ENCODE assay signal across 19 cellular contexts in the genomic region with DNA sequence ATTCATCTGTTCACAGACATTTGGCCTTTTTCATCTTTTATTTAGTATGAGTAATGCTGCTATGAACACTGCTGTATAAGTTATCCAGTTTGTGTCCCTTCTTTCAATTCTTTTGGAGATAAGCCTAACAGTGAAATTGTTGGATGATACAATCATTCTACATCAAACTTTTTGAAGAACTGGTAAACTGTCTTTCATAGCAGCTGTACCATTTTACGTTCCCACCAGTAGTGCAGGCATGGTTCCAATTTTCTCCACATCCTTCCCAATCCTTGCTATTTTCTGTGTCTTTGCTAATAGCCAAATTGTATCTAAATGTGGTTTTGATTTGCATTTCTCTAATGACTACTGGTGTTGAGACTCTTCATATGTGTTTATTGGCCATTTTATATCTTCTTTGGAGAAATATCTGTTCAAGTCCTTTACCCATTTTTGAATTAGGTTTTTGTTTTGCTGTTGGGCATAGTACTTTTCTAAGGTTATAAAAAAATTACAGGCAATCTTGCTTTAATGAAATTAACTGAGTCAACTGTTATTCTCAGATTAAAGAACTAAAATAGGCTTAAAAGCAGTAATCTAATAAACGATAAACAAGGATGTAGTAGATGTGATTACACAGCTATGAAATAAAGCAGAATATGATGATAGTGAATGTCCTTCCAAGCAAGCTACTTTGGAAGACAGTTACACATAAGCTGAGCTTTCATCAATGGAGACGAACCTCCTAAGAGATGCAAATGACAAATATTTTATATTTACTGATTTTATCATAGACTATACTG. TPM values are rescaled to one million over a fixed set of nuclear protein-coding genes. Genes with fewer than 3 reads are reported as not detected.
A peak's percentile ranks its signal among the peaks of the same experiment; 100 is the strongest.
DNase-seq lines count a peak whose midpoint lies in the region; ATAC-seq, FAIRE-seq and TF ChIP-seq lines count a peak whose summit lies in the region.
"Had no signal": no experiment of that assay in that cellular context is flagged by ENCODE, and none has a peak within 500 bp of the region (broad histone marks: within the 10 kb centered on the region; RNA-seq: fewer than 3 reads in every experiment).

No MANE protein-coding gene starts in this region.

- no peaks in the 10 kb centered on the region for H3K9me3 ChIP-seq in astrocyte (ENCODE audit: insufficient read depth, low read depth, low read length)
- H3K9me3 ChIP-seq: SJCRH30 had no signal

- H3K79me2 ChIP-seq in astrocyte (ENCODE audit: insufficient read depth, low read length), result peaks cover 48% of the 10 kb centered on the region

- H3K4me3 ChIP-seq in astrocyte (ENCODE audit: insufficient read depth, low read depth, low read length), result no peak overlapping the region
- no peak overlapping the region for H3K4me3 ChIP-seq in fibroblast of pulmonary artery (replicated peaks; ENCODE audit: low read depth, low read length)
- H3K4me3 ChIP-seq: GM23248, K562, SJCRH30 had no signal

- TF ChIP-seq CTCF in astrocyte (IDR thresholded peaks at IDR 0.05; ENCODE audit: insufficient read depth, low read depth, low read length) (no peak), fibroblast of pulmonary artery (IDR thresholded peaks at IDR 0.05; ENCODE audit: low read length, missing control alignments) (no peak)

- no peak overlapping the region for H3K4me2 ChIP-seq in astrocyte (ENCODE audit: low read length)

- intact Hi-C loops in activated T-helper 2 cell treated with anti-CD3 and anti-CD28 coated beads, Interferon-gamma antibody, Interleukin-2, Interleukin-4, amounts not matched to agents 10 μg/mL and 5 μg/mL and 100 μg/mL, durations not matched to agents 14 hours and 24 hours and 36 hours (cut with micrococcal nuclease), result no loop called here

- H3K27me3 Mint-ChIP-seq in astrocyte (ENCODE audit: low read depth, unreplicated experiment), result no peaks in the 10 kb centered on the region
- no peaks in the 10 kb centered on the region for H3K27me3 Mint-ChIP-seq in activated T-helper 2 cell treated with anti-CD3 and anti-CD28 coated beads, Interferon-gamma antibody, Interleukin-2, Interleukin-4, amounts not matched to agents 10 μg/mL and 5 μg/mL and 100 μg/mL, durations not matched to agents 14 hours and 24 hours and 36 hours (ENCODE audit: low read depth)
- H3K27me3 Mint-ChIP-seq: B cell; CD4-positive, alpha-beta T cell had no signal

- no peak for FAIRE-seq in astrocyte (lab: Jason Lieb, UNC)

- H3K9ac ChIP-seq in astrocyte (ENCODE audit: low read length), result no peak overlapping the region
- H3K9ac ChIP-seq: GM23248 had no signal

- H3K4me3 Mint-ChIP-seq in astrocyte (ENCODE audit: unreplicated experiment), result no peak overlapping the region
- no peak overlapping the region for H3K4me3 Mint-ChIP-seq in activated T-helper 2 cell treated with anti-CD3 and anti-CD28 coated beads, Interferon-gamma antibody, Interleukin-2, Interleukin-4, amounts not matched to agents 10 μg/mL and 5 μg/mL and 100 μg/mL, durations not matched to agents 14 hours and 24 hours and 36 hours (ENCODE audit: low read depth)
- H3K4me3 Mint-ChIP-seq: B cell; CD4-positive, alpha-beta T cell had no signal

- H3K27ac Mint-ChIP-seq in astrocyte (ENCODE audit: unreplicated experiment), result no peak overlapping the region
- H3K27ac Mint-ChIP-seq in activated T-helper 2 cell treated with anti-CD3 and anti-CD28 coated beads, Interferon-gamma antibody, Interleukin-2, Interleukin-4, amounts not matched to agents 10 μg/mL and 5 μg/mL and 100 μg/mL, durations not matched to agents 14 hours and 24 hours and 36 hours, result no peak overlapping the region
- H3K27ac Mint-ChIP-seq: B cell; CD4-positive, alpha-beta T cell had no signal

- H3K27ac ChIP-seq in astrocyte (ENCODE audit: low read depth, low read length), result peak overlapping the region; percentile 47
- H3K27ac ChIP-seq: GM23248, RWPE1, SJCRH30 had no signal

- H3K9me3 Mint-ChIP-seq in astrocyte (ENCODE audit: unreplicated experiment), result no peaks in the 10 kb centered on the region
- peaks cover 4% of the 10 kb centered on the region for H3K9me3 Mint-ChIP-seq in activated T-helper 2 cell treated with anti-CD3 and anti-CD28 coated beads, Interferon-gamma antibody, Interleukin-2, Interleukin-4, amounts not matched to agents 10 μg/mL and 5 μg/mL and 100 μg/mL, durations not matched to agents 14 hours and 24 hours and 36 hours

- no peaks in the 10 kb centered on the region for H3K27me3 ChIP-seq in astrocyte (ENCODE audit: insufficient read depth, low read length)
- H3K27me3 ChIP-seq: SJCRH30 had no signal

- H3K4me1 ChIP-seq in astrocyte (ENCODE audit: insufficient read depth, low read length), result peaks cover 3% of the 10 kb centered on the region
- H3K4me1 ChIP-seq: SJCRH30 had no signal

- DNase-seq in LHCN-M2 (ENCODE audit: low read depth), result peak; percentile 16
- peak; percentile 31 for DNase-seq in astrocyte (ENCODE audit: low read depth)
- peak; percentile 64 for DNase-seq in fibroblast of pulmonary artery (ENCODE audit: low read depth)
- DNase-seq in NCI-H2227 treated with DMSO at 0.1 percent for 48 hours (lab: John Stamatoyannopoulos, UW), result no peak
- DNase-seq in activated T-helper 2 cell treated with anti-CD3 and anti-CD28 coated beads, Interferon-gamma antibody, Interleukin-2, Interleukin-4, amounts not matched to agents 10 μg/mL and 5 μg/mL and 100 μg/mL, durations not matched to agents 14 hours and 24 hours and 36 hours (ENCODE audit: low spot score), result no peak
- no peak for DNase-seq in NCI-H1092 (lab: John Stamatoyannopoulos, UW)
- DNase-seq: Calu3; CD4-positive, alpha-beta T cell; HCEC 1CT; NCI-H2029; NCI-H2171; NCI-H82; PC-3; SJCRH30 had no signal

- H2AFZ ChIP-seq in astrocyte (ENCODE audit: low read depth, low read length), result no peak overlapping the region
- H2AFZ ChIP-seq: GM23248 had no signal

- peaks cover 22% of the 10 kb centered on the region for H4K20me1 ChIP-seq in astrocyte (ENCODE audit: insufficient read depth, low read length)

- H3K36me3 Mint-ChIP-seq in astrocyte (ENCODE audit: low read depth, unreplicated experiment), result peaks cover 3% of the 10 kb centered on the region
- peaks cover 41% of the 10 kb centered on the region for H3K36me3 Mint-ChIP-seq in activated T-helper 2 cell treated with anti-CD3 and anti-CD28 coated beads, Interferon-gamma antibody, Interleukin-2, Interleukin-4, amounts not matched to agents 10 μg/mL and 5 μg/mL and 100 μg/mL, durations not matched to agents 14 hours and 24 hours and 36 hours (ENCODE audit: low read depth)

- ATAC-seq in HG03354 (IDR thresholded peaks at IDR 0.05; ENCODE audit: poor library complexity, severe bottlenecking, unreplicated experiment), result no peak
- ATAC-seq: PC-3 had no signal

- H3K36me3 ChIP-seq in astrocyte (ENCODE audit: insufficient read depth, low read length), result no peaks in the 10 kb centered on the region
- H3K36me3 ChIP-seq: SJCRH30 had no signal

- H3K4me1 Mint-ChIP-seq in astrocyte (ENCODE audit: low read depth, unreplicated experiment), result peaks cover 6% of the 10 kb centered on the region
- peaks cover 30% of the 10 kb centered on the region for H3K4me1 Mint-ChIP-seq in activated T-helper 2 cell treated with anti-CD3 and anti-CD28 coated beads, Interferon-gamma antibody, Interleukin-2, Interleukin-4, amounts not matched to agents 10 μg/mL and 5 μg/mL and 100 μg/mL, durations not matched to agents 14 hours and 24 hours and 36 hours (ENCODE audit: low read depth)

RNA-seq across cellular contexts. Expression of gene FBXW7, which starts 57.2 kb away (rescaled TPM):
- total RNA-seq in LHCN-M2 (2014; rRNA removed) (18.1 and 20.1 TPM in 2 replicates), astrocyte (34.7 and 42.5 TPM in 2 replicates)
- 3.7 TPM for polyA plus RNA-seq in LHCN-M2 (2012)
- total RNA-seq in activated T-helper 2 cell treated with anti-CD3 and anti-CD28 coated beads, Interferon-gamma antibody, Interleukin-2, Interleukin-4, amounts not matched to agents 10 μg/mL and 5 μg/mL and 100 μg/mL, durations not matched to agents 14 hours and 24 hours and 36 hours, result 37.8 and 47.3 TPM in 2 replicates

Comparison
In these comparisons a context has a peak if more than half of its experiments do, and no peak if none do; other contexts are left out.
1. DNase-seq: peak in LHCN-M2 (single experiment), astrocyte (single experiment) and fibroblast of pulmonary artery (single experiment); none in NCI-H2227 treated with DMSO at 0.1 percent for 48 hours (single experiment), activated T-helper 2 cell treated with anti-CD3 and anti-CD28 coated beads, Interferon-gamma antibody, Interleukin-2, Interleukin-4, amounts not matched to agents 10 μg/mL and 5 μg/mL and 100 μg/mL, durations not matched to agents 14 hours and 24 hours and 36 hours (single experiment) and NCI-H1092 (single experiment).